ENCODE assay signal across 20 cellular contexts in the genomic region with DNA sequence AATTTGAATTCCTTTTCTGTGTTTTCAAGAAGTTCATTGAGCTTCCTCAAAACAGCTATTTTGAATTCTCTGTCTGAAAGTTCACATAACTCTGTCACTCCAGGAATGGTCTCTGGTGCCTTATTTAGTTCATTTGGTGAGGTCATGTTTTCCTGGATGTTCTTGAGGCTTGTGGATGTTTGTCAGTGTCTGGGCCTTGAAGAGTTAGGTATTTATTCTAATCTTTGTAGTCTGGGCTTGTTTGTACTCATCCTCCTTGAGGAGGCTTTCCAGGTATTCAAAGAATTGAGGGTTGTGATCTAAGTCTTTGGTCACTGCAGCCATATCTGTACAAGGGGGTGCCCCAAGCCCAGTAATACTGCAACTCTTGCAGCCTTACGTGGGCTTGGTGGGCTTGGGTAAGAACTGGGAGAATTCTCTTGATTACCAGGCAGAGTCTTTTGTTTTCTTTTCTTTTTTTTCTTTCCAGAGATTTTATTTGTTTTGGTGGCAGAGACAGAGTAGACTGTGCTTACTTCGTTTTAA. TPM values are rescaled to one million over a fixed set of nuclear protein-coding genes. Genes with fewer than 3 reads are reported as not detected.
"Had no signal": no experiment of that assay in that cellular context is flagged by ENCODE, and none has a peak within 500 bp of the region (broad histone marks: within the 10 kb centered on the region; RNA-seq: fewer than 3 reads in every experiment).

No MANE protein-coding gene starts in this region.

- H3K4me3 ChIP-seq: body of pancreas, heart right ventricle, lung, ovary, SJSA1, upper lobe of left lung had no signal

- H3K4me1 Mint-ChIP-seq: central memory CD8-positive, alpha-beta T cell; stimulated activated memory B cell treated with anti-CD40 and anti-IgM and Interleukin-4, amounts not matched to agents 10 μg/mL and 1 μg/mL and 100 μg/mL, for 72 hours had no signal

- H3K27ac ChIP-seq: body of pancreas, heart right ventricle, ovary, SJSA1, upper lobe of left lung had no signal

- H3K9me3 Mint-ChIP-seq: activated CD4-positive, alpha-beta memory T cell treated with anti-CD3 and anti-CD28 coated beads, Interleukin-2, amount 10 ng/mL, durations not matched to agents 7 days and 5 days; activated naive CD4-positive, alpha-beta T cell treated with anti-CD3 and anti-CD28 coated beads, Interleukin-2, amount 10 ng/mL, durations not matched to agents 7 days and 5 days; central memory CD8-positive, alpha-beta T cell; stimulated activated memory B cell treated with anti-CD40 and anti-IgM and Interleukin-4, amounts not matched to agents 10 μg/mL and 1 μg/mL and 100 μg/mL, for 72 hours had no signal

- H3K4me3 Mint-ChIP-seq: activated CD4-positive, alpha-beta memory T cell treated with anti-CD3 and anti-CD28 coated beads, Interleukin-2, amount 10 ng/mL, durations not matched to agents 7 days and 5 days; activated naive CD4-positive, alpha-beta T cell treated with anti-CD3 and anti-CD28 coated beads, Interleukin-2, amount 10 ng/mL, durations not matched to agents 7 days and 5 days; central memory CD8-positive, alpha-beta T cell; stimulated activated memory B cell treated with anti-CD40 and anti-IgM and Interleukin-4, amounts not matched to agents 10 μg/mL and 1 μg/mL and 100 μg/mL, for 72 hours; WTC11 had no signal

- H3K4me1 ChIP-seq: SJSA1, upper lobe of left lung had no signal

- H3K27me3 ChIP-seq: body of pancreas, heart right ventricle, ovary, SJSA1, upper lobe of left lung had no signal

- H3K27ac Mint-ChIP-seq: activated CD4-positive, alpha-beta memory T cell treated with anti-CD3 and anti-CD28 coated beads, Interleukin-2, amount 10 ng/mL, durations not matched to agents 7 days and 5 days; activated naive CD4-positive, alpha-beta T cell treated with anti-CD3 and anti-CD28 coated beads, Interleukin-2, amount 10 ng/mL, durations not matched to agents 7 days and 5 days; stimulated activated memory B cell treated with anti-CD40 and anti-IgM and Interleukin-4, amounts not matched to agents 10 μg/mL and 1 μg/mL and 100 μg/mL, for 72 hours; WTC11 had no signal

- H3K36me3 ChIP-seq: ovary had no signal

- H3K27me3 Mint-ChIP-seq: activated CD4-positive, alpha-beta memory T cell treated with anti-CD3 and anti-CD28 coated beads, Interleukin-2, amount 10 ng/mL, durations not matched to agents 7 days and 5 days; activated naive CD4-positive, alpha-beta T cell treated with anti-CD3 and anti-CD28 coated beads, Interleukin-2, amount 10 ng/mL, durations not matched to agents 7 days and 5 days; central memory CD8-positive, alpha-beta T cell; stimulated activated memory B cell treated with anti-CD40 and anti-IgM and Interleukin-4, amounts not matched to agents 10 μg/mL and 1 μg/mL and 100 μg/mL, for 72 hours had no signal

- ATAC-seq: body of pancreas; heart right ventricle; sciatic nerve; stimulated activated memory B cell treated with anti-CD40 and anti-IgM and Interleukin-4, amounts not matched to agents 10 μg/mL and 1 μg/mL and 100 μg/mL, for 72 hours; WTC11 had no signal

- DNase-seq: activated CD4-positive, alpha-beta memory T cell treated with anti-CD3 and anti-CD28 coated beads, Interleukin-2, amount 10 ng/mL, durations not matched to agents 7 days and 5 days; activated CD4-positive, alpha-beta T cell treated with anti-CD3 and anti-CD28 coated beads for 4 hours; activated naive CD4-positive, alpha-beta T cell treated with anti-CD3 and anti-CD28 coated beads, Interleukin-2, amount 10 ng/mL, durations not matched to agents 7 days and 5 days; amniotic stem cell; body of pancreas; cortex of kidney; effector CD8-positive, alpha-beta T cell; heart right ventricle; ovary; stimulated activated CD4-positive, alpha-beta T cell treated with anti-CD3 and anti-CD28 coated beads, Interleukin-12 subunit alpha, Interleukin-12 subunit beta, amount 100 ng/mL, for 4 hours; stimulated activated CD4-positive, alpha-beta T cell treated with anti-CD3 and anti-CD28 coated beads, Interleukin-2, amount 100 ng/mL, for 24 hours; T-helper 2 cell had no signal

- H3K9me3 ChIP-seq: body of pancreas, heart right ventricle, ovary, SJSA1, upper lobe of left lung had no signal

RNA-seq across cellular contexts. Expression of gene EPB42, which starts 55.0 kb away (rescaled TPM):
- total RNA-seq: activated CD4-positive, alpha-beta memory T cell treated with anti-CD3 and anti-CD28 coated beads, Interleukin-2, amount 10 ng/mL, durations not matched to agents 7 days and 5 days; body of pancreas; endothelial cell of umbilical vein; SJSA1; WTC11 had no signal
- polyA plus RNA-seq: endothelial cell of umbilical vein, ovary had no signal
